ENCODE assay signal across 1 cellular context in the genomic region with DNA sequence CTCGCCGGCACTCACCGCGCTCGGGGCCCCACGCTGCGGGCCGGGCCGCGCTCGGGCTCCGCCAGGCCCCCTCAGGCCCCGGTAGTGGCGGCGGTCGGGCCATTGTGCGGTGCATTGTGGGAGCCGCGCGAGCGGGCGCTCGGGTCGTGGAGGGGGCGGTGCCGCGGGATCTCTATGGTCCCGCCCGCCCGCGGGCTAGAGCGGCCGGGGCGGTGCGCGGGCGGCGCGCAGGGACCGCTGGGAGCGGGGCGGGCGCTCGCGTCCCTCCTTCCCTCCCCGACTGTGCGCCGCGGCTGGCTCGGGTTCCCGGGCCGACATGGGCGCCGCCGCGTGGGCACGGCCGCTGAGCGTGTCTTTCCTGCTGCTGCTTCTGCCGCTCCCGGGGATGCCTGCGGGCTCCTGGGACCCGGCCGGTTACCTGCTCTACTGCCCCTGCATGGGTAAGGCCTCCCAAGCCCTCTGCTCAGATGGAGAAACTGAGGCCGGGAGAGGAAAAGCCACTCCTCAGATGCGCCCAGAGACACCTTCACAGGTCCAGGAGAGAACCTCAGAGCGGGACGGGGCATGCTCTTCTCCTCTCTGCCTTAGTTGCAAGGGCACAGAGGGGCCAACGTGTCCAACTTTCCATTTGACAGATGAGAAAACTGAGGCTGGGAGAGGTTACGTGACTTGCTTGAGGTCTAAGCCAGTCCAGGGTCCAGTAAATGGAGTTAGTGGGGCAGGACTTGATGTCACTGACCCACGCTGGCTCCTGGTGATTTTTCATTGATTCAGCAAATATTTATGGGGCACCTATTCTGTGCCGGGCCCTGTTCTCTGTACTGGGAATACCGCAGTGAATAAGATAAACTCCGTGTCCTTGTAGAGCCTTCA.
TF ChIP-seq lines count a peak whose summit lies in the region.

A gene with protein sequence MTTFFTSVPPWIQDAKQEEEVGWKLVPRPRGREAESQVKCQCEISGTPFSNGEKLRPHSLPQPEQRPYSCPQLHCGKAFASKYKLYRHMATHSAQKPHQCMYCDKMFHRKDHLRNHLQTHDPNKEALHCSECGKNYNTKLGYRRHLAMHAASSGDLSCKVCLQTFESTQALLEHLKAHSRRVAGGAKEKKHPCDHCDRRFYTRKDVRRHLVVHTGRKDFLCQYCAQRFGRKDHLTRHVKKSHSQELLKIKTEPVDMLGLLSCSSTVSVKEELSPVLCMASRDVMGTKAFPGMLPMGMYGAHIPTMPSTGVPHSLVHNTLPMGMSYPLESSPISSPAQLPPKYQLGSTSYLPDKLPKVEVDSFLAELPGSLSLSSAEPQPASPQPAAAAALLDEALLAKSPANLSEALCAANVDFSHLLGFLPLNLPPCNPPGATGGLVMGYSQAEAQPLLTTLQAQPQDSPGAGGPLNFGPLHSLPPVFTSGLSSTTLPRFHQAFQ (minus strand): TSS at position 118 of the 873 bp plus-strand sequence. CDS start 5,565 bp downstream, outside the sequence.
A gene (plus strand): TSS at position 255 of the 873 bp plus-strand sequence. CDS start 62 bp downstream, at position 317.

TF ChIP-seq in HEK293, 187 proteins besides CTCF, POLR2A, EP300 and RAD21 (continued from another document):
- TF ChIP-seq, protein P1, sequence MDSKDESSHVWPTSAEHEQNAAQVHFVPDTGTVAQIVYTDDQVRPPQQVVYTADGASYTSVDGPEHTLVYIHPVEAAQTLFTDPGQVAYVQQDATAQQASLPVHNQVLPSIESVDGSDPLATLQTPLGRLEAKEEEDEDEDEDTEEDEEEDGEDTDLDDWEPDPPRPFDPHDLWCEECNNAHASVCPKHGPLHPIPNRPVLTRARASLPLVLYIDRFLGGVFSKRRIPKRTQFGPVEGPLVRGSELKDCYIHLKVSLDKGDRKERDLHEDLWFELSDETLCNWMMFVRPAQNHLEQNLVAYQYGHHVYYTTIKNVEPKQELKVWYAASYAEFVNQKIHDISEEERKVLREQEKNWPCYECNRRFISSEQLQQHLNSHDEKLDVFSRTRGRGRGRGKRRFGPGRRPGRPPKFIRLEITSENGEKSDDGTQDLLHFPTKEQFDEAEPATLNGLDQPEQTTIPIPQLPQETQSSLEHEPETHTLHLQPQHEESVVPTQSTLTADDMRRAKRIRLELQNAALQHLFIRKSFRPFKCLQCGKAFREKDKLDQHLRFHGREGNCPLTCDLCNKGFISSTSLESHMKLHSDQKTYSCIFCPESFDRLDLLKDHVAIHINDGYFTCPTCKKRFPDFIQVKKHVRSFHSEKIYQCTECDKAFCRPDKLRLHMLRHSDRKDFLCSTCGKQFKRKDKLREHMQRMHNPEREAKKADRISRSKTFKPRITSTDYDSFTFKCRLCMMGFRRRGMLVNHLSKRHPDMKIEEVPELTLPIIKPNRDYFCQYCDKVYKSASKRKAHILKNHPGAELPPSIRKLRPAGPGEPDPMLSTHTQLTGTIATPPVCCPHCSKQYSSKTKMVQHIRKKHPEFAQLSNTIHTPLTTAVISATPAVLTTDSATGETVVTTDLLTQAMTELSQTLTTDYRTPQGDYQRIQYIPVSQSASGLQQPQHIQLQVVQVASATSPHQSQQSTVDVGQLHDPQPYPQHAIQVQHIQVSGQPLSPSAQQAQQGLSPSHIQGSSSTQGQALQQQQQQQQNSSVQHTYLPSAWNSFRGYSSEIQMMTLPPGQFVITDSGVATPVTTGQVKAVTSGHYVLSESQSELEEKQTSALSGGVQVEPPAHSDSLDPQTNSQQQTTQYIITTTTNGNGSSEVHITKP (tag by site-specific recombination; IDR thresholded peaks at IDR 0.05), result no peak
- TF ChIP-seq ZSCAN16 (tag by site-specific recombination; IDR thresholded peaks at IDR 0.05) (no peak), ZNF558 (tag by site-specific recombination; IDR thresholded peaks at IDR 0.05) (no peak; the same call in 1 of the 2 replicates), ZNF48 (tag by site-specific recombination; IDR thresholded peaks at IDR 0.05) (no peak), ZNF19 (tag by site-specific recombination; IDR thresholded peaks at IDR 0.05; ENCODE audit: low read depth) (no peak), ZNF132 (tag by site-specific recombination; IDR thresholded peaks at IDR 0.05; ENCODE audit: borderline replicate concordance) (no peak), ZFP3 (tag by site-specific recombination; IDR thresholded peaks at IDR 0.05; ENCODE audit: low read depth) (no peak), KLF1 (tag by site-specific recombination; IDR thresholded peaks at IDR 0.05) (0 out of 2 replicates have a peak, but pooled peaks have one; percentile 22), ZNF223 (tag by site-specific recombination; IDR thresholded peaks at IDR 0.05) (no peak), ZNF2 (tag by site-specific recombination; IDR thresholded peaks at IDR 0.05) (no peak), ZNF596 (tag by site-specific recombination; IDR thresholded peaks at IDR 0.05) (peak; percentile 39; the same call in 1 of the 2 replicates), GFI1B (tag by site-specific recombination; IDR thresholded peaks at IDR 0.05) (no peak)
- TF ChIP-seq, protein P2, sequence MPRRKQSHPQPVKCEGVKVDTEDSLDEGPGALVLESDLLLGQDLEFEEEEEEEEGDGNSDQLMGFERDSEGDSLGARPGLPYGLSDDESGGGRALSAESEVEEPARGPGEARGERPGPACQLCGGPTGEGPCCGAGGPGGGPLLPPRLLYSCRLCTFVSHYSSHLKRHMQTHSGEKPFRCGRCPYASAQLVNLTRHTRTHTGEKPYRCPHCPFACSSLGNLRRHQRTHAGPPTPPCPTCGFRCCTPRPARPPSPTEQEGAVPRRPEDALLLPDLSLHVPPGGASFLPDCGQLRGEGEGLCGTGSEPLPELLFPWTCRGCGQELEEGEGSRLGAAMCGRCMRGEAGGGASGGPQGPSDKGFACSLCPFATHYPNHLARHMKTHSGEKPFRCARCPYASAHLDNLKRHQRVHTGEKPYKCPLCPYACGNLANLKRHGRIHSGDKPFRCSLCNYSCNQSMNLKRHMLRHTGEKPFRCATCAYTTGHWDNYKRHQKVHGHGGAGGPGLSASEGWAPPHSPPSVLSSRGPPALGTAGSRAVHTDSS (tag by site-specific recombination; IDR thresholded peaks at IDR 0.05), result no peak
- TF ChIP-seq, protein P3, sequence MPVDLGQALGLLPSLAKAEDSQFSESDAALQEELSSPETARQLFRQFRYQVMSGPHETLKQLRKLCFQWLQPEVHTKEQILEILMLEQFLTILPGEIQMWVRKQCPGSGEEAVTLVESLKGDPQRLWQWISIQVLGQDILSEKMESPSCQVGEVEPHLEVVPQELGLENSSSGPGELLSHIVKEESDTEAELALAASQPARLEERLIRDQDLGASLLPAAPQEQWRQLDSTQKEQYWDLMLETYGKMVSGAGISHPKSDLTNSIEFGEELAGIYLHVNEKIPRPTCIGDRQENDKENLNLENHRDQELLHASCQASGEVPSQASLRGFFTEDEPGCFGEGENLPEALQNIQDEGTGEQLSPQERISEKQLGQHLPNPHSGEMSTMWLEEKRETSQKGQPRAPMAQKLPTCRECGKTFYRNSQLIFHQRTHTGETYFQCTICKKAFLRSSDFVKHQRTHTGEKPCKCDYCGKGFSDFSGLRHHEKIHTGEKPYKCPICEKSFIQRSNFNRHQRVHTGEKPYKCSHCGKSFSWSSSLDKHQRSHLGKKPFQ (tag by site-specific recombination; IDR thresholded peaks at IDR 0.05), result no peak
- TF ChIP-seq, protein P4, sequence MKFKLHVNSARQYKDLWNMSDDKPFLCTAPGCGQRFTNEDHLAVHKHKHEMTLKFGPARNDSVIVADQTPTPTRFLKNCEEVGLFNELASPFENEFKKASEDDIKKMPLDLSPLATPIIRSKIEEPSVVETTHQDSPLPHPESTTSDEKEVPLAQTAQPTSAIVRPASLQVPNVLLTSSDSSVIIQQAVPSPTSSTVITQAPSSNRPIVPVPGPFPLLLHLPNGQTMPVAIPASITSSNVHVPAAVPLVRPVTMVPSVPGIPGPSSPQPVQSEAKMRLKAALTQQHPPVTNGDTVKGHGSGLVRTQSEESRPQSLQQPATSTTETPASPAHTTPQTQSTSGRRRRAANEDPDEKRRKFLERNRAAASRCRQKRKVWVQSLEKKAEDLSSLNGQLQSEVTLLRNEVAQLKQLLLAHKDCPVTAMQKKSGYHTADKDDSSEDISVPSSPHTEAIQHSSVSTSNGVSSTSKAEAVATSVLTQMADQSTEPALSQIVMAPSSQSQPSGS (tag by site-specific recombination; IDR thresholded peaks at IDR 0.05; ENCODE audit: low read depth), result no peak
- TF ChIP-seq, protein P5, sequence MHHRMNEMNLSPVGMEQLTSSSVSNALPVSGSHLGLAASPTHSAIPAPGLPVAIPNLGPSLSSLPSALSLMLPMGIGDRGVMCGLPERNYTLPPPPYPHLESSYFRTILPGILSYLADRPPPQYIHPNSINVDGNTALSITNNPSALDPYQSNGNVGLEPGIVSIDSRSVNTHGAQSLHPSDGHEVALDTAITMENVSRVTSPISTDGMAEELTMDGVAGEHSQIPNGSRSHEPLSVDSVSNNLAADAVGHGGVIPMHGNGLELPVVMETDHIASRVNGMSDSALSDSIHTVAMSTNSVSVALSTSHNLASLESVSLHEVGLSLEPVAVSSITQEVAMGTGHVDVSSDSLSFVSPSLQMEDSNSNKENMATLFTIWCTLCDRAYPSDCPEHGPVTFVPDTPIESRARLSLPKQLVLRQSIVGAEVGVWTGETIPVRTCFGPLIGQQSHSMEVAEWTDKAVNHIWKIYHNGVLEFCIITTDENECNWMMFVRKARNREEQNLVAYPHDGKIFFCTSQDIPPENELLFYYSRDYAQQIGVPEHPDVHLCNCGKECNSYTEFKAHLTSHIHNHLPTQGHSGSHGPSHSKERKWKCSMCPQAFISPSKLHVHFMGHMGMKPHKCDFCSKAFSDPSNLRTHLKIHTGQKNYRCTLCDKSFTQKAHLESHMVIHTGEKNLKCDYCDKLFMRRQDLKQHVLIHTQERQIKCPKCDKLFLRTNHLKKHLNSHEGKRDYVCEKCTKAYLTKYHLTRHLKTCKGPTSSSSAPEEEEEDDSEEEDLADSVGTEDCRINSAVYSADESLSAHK (tag by site-specific recombination; IDR thresholded peaks at IDR 0.05), result no peak
- TF ChIP-seq, protein P6, sequence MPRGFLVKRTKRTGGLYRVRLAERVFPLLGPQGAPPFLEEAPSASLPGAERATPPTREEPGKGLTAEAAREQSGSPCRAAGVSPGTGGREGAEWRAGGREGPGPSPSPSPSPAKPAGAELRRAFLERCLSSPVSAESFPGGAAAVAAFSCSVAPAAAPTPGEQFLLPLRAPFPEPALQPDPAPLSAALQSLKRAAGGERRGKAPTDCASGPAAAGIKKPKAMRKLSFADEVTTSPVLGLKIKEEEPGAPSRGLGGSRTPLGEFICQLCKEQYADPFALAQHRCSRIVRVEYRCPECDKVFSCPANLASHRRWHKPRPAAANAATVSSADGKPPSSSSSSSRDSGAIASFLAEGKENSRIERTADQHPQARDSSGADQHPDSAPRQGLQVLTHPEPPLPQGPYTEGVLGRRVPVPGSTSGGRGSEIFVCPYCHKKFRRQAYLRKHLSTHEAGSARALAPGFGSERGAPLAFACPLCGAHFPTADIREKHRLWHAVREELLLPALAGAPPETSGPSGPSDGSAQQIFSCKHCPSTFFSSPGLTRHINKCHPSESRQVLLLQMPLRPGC (tag by site-specific recombination; IDR thresholded peaks at IDR 0.05), result no peak
